In genomic region chr5:6202615-6203365, GRCh38 we compare ENCODE assay signal across 12 cellular contexts.
DNase-seq lines count a peak whose midpoint lies in the region; ATAC-seq and TF ChIP-seq lines count a peak whose summit lies in the region.
"Had no signal": no experiment of that assay in that cellular context is flagged by ENCODE, and none has a peak within 500 bp of the region (broad histone marks: within the 10 kb centered on the region; RNA-seq: fewer than 3 reads in every experiment).

No MANE protein-coding gene starts in this region.

- no peak overlapping the region for H3K4me2 ChIP-seq in MM.1S (ENCODE audit: low read depth, low read length)
- H3K4me2 ChIP-seq: BLaER1 treated with 17β-estradiol and CSF1 and Interleukin-3, amounts not matched to agents 10 nM and 100 nM had no signal

- no peak overlapping the region for H3K4me3 ChIP-seq in MM.1S (ENCODE audit: low read length)
- no peak overlapping the region for H3K4me3 ChIP-seq in CD8-positive, alpha-beta T cell (ENCODE audit: low read depth, low read length)
- H3K4me3 ChIP-seq in heart left ventricle: no peak overlapping the region
- H3K4me3 ChIP-seq: BLaER1 treated with 17β-estradiol and CSF1 and Interleukin-3, amounts not matched to agents 10 nM and 100 nM had no signal

- H3K9ac ChIP-seq in MM.1S (ENCODE audit: low read length): no peak overlapping the region
- H3K9ac ChIP-seq: BLaER1 treated with 17β-estradiol and CSF1 and Interleukin-3, amounts not matched to agents 10 nM and 100 nM had no signal

- H3K27ac ChIP-seq in MM.1S (ENCODE audit: low read length): no peak overlapping the region
- no peak overlapping the region for H3K27ac ChIP-seq in CD8-positive, alpha-beta T cell (ENCODE audit: low read depth, low read length)
- no peak overlapping the region for H3K27ac ChIP-seq in heart left ventricle
- H3K27ac ChIP-seq: BLaER1 treated with 17β-estradiol and CSF1 and Interleukin-3, amounts not matched to agents 10 nM and 100 nM had no signal

- no peaks in the 10 kb centered on the region for H3K4me1 Mint-ChIP-seq in endothelial cell (ENCODE audit: unreplicated experiment)
- no peaks in the 10 kb centered on the region for H3K4me1 Mint-ChIP-seq in CD8-positive, alpha-beta T cell (ENCODE audit: low read depth)

- H3K9me3 ChIP-seq in MM.1S (replicated peaks; ENCODE audit: insufficient read depth, low read length) (no peaks in the 10 kb centered on the region), heart left ventricle (no peaks in the 10 kb centered on the region)
- H3K9me3 ChIP-seq in CD8-positive, alpha-beta T cell (ENCODE audit: low read length): no peaks in the 10 kb centered on the region

- peak; percentile 7 for TF ChIP-seq CTCF in GM10248 (IDR thresholded peaks at IDR 0.05; ENCODE audit: control extremely low read depth, extremely low read depth, low read depth, missing control alignments)
- no peak for TF ChIP-seq CTCF in GM20000 (IDR thresholded peaks at IDR 0.05; ENCODE audit: extremely low read depth, missing control alignments)
- peak; percentile 22 for TF ChIP-seq CTCF in MM.1S (IDR thresholded peaks at IDR 0.05; ENCODE audit: low read length)
- TF ChIP-seq CTCF in endothelial cell (IDR thresholded peaks at IDR 0.05; ENCODE audit: unreplicated experiment): peak; percentile 58
- no peak for TF ChIP-seq CTCF in CD8-positive, alpha-beta T cell (IDR thresholded peaks at IDR 0.05)
- TF ChIP-seq CTCF in heart left ventricle (IDR thresholded peaks at IDR 0.05): peak in 3 of 12 donors; percentile 5 to 25 (median 18)

- H3K27ac Mint-ChIP-seq in endothelial cell (ENCODE audit: unreplicated experiment): no peak overlapping the region
- H3K27ac Mint-ChIP-seq in CD8-positive, alpha-beta T cell: no peak overlapping the region
- H3K27ac Mint-ChIP-seq: natural killer cell treated with Interleukin-12 subunit alpha and Interleukin-12 subunit beta and Interleukin-15 and Interleukin-18, amount 100 ng/mL, for 72 hours had no signal

- no peaks in the 10 kb centered on the region for H3F3A ChIP-seq in MM.1S (ENCODE audit: insufficient read depth, low read length)

- H3K36me3 ChIP-seq in MM.1S (replicated peaks; ENCODE audit: insufficient read depth, low read length): no peaks in the 10 kb centered on the region
- no peaks in the 10 kb centered on the region for H3K36me3 ChIP-seq in CD8-positive, alpha-beta T cell (ENCODE audit: insufficient read depth, low read length)
- no peaks in the 10 kb centered on the region for H3K36me3 ChIP-seq in heart left ventricle
- H3K36me3 ChIP-seq: BLaER1 treated with 17β-estradiol and CSF1 and Interleukin-3, amounts not matched to agents 10 nM and 100 nM had no signal

- 60 to 72% (median 67%) methylated on average over 5 of the region's 5 CpGs for WGBS in heart left ventricle, 4 donors

- intact Hi-C loops in CD8-positive, alpha-beta T cell (cut with DNase I, micrococcal nuclease): no loop called here
- intact Hi-C loops in heart left ventricle (cut with DNase I): no loop called here

- no peaks in the 10 kb centered on the region for H3K9me2 ChIP-seq in MM.1S (replicated peaks; ENCODE audit: insufficient read depth, low read length)

- POLR2A ChIA-PET in GM10248 (lab: Yijun Ruan, JAX): no interaction called here
- POLR2A ChIA-PET in CD8-positive, alpha-beta T cell (lab: Charles Lee): no interaction called here

- H3K27me3 ChIP-seq in MM.1S (replicated peaks; ENCODE audit: insufficient read depth, low read length): no peaks in the 10 kb centered on the region
- H3K27me3 ChIP-seq in CD8-positive, alpha-beta T cell (ENCODE audit: insufficient read depth, low read length): no peaks in the 10 kb centered on the region
- peaks cover 0 to 2% (median 0%) of the 10 kb centered on the region in 9 donors for H3K27me3 ChIP-seq in heart left ventricle
- H3K27me3 ChIP-seq: BLaER1 treated with 17β-estradiol and CSF1 and Interleukin-3, amounts not matched to agents 10 nM and 100 nM had no signal

- no peak overlapping the region for H3K4me3 Mint-ChIP-seq in endothelial cell (ENCODE audit: unreplicated experiment)
- H3K4me3 Mint-ChIP-seq in CD8-positive, alpha-beta T cell: no peak overlapping the region
- H3K4me3 Mint-ChIP-seq: natural killer cell treated with Interleukin-12 subunit alpha and Interleukin-12 subunit beta and Interleukin-15 and Interleukin-18, amount 100 ng/mL, for 72 hours had no signal

- H3K4me1 ChIP-seq in MM.1S (ENCODE audit: low read length): no peaks in the 10 kb centered on the region
- H3K4me1 ChIP-seq in CD8-positive, alpha-beta T cell (ENCODE audit: insufficient read depth, low read length): no peaks in the 10 kb centered on the region
- H3K4me1 ChIP-seq in heart left ventricle: no peaks in the 10 kb centered on the region

- H3K36me3 Mint-ChIP-seq in endothelial cell (ENCODE audit: low read depth, unreplicated experiment): no peaks in the 10 kb centered on the region
- H3K36me3 Mint-ChIP-seq in CD8-positive, alpha-beta T cell: no peaks in the 10 kb centered on the region
- H3K36me3 Mint-ChIP-seq: natural killer cell treated with Interleukin-12 subunit alpha and Interleukin-12 subunit beta and Interleukin-15 and Interleukin-18, amount 100 ng/mL, for 72 hours had no signal

- H2AFZ ChIP-seq in MM.1S (ENCODE audit: low read length): no peak overlapping the region

- H3K9me3 Mint-ChIP-seq in endothelial cell (ENCODE audit: unreplicated experiment): no peaks in the 10 kb centered on the region
- H3K9me3 Mint-ChIP-seq in CD8-positive, alpha-beta T cell: no peaks in the 10 kb centered on the region
- H3K9me3 Mint-ChIP-seq: natural killer cell treated with Interleukin-12 subunit alpha and Interleukin-12 subunit beta and Interleukin-15 and Interleukin-18, amount 100 ng/mL, for 72 hours had no signal

- no peaks in the 10 kb centered on the region for H4K20me1 ChIP-seq in MM.1S (ENCODE audit: insufficient read depth, low read length)
- H4K20me1 ChIP-seq: BLaER1 treated with 17β-estradiol and CSF1 and Interleukin-3, amounts not matched to agents 10 nM and 100 nM had no signal

- CTCF ChIA-PET in GM10248 (lab: Yijun Ruan, JAX): interaction anchor here (0.7 to 1.1 kb wide), 2 partner anchors 9 to 16 kb away, joined by 3 read pairs; no protein-coding TSS in a partner anchor
- CTCF ChIA-PET in CD8-positive, alpha-beta T cell (lab: Charles Lee): no interaction called here

- no peak for ATAC-seq in CD8-positive, alpha-beta T cell
- no peak for ATAC-seq in heart left ventricle

- H3K79me2 ChIP-seq in MM.1S (ENCODE audit: low read length): no peaks in the 10 kb centered on the region

- no peak for TF ChIP-seq POLR2A in heart left ventricle (IDR thresholded peaks at IDR 0.05)

- DNase-seq in GM10248 (ENCODE audit: extremely low spot score) (peak; percentile 29), GM20000 (ENCODE audit: low spot score) (peak; percentile 31), MM.1S (no peak), endothelial cell (ENCODE audit: low spot score) (peak; percentile 43), NCI-H1092 (lab: John Stamatoyannopoulos, UW) (no peak), RPMI8226 (no peak), heart left ventricle (no peak)
- no peak for DNase-seq in CD8-positive, alpha-beta T cell
- DNase-seq: activated CD4-positive, alpha-beta T cell treated with anti-CD3 and anti-CD28 coated beads for 4 hours; activated naive CD4-positive, alpha-beta T cell treated with Interleukin-2 at 50 U/mL for 16 hours had no signal

- H3K27me3 Mint-ChIP-seq in endothelial cell (ENCODE audit: unreplicated experiment): no peaks in the 10 kb centered on the region
- peaks cover 2% of the 10 kb centered on the region for H3K27me3 Mint-ChIP-seq in CD8-positive, alpha-beta T cell (ENCODE audit: low read depth)
- H3K27me3 Mint-ChIP-seq: natural killer cell treated with Interleukin-12 subunit alpha and Interleukin-12 subunit beta and Interleukin-15 and Interleukin-18, amount 100 ng/mL, for 72 hours had no signal

Comparison
In these comparisons a context has a peak if more than half of its experiments do, and no peak if none do; other contexts are left out.
1. DNase-seq: peak in GM10248 (single experiment), GM20000 (single experiment) and endothelial cell (single experiment); none in MM.1S (single experiment), NCI-H1092 (single experiment), CD8-positive, alpha-beta T cell (0 of 7), RPMI8226 (single experiment) and heart left ventricle (0 of 5).
2. CTCF ChIP-seq: peak in GM10248 (single experiment), MM.1S (single experiment) and endothelial cell (single experiment); none in GM20000 (single experiment) and CD8-positive, alpha-beta T cell (single experiment).